ENCODE assay signal across 25 cellular contexts in the genomic region with DNA sequence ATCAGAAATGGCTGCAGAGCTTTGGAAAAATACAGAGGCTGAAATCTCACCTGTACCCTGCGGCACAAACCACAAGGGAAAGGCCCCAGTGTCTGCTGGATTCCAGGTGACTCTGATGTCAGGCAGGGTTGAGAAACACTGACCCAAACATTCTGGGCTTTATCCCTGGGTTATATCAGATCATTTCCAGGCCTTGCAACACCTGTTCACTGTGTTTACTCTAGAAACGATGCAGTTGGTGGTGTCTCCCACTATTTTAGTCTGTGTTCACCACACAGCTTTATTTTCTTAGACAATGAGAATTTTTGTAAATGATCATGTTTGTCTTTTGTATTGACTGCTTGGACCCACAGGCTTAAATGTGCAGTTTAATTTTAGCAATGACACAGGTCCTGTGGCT.
DNase-seq lines count a peak whose midpoint lies in the region; ATAC-seq and TF ChIP-seq lines count a peak whose summit lies in the region.
"Had no signal": no experiment of that assay in that cellular context is flagged by ENCODE, and none has a peak within 500 bp of the region (broad histone marks: within the 10 kb centered on the region; RNA-seq: fewer than 3 reads in every experiment).

No MANE protein-coding gene starts in this region.

- DNase-seq in SIG-M5 treated with dmso at 0.1 percent for 504 hours (lab: John Stamatoyannopoulos, UW; ENCODE audit: unreplicated experiment): peak; percentile 5
- no peak for DNase-seq in SIG-M5 (lab: John Stamatoyannopoulos, UW)
- DNase-seq in NCI-H2196 treated with DMSO at 0.1 percent for 48 hours (lab: John Stamatoyannopoulos, UW; ENCODE audit: unreplicated experiment): peak; percentile 65
- no peak for DNase-seq in RWPE2 (ENCODE audit: low spot score)
- DNase-seq in GM13977 (ENCODE audit: low spot score): no peak
- no peak for DNase-seq in globus pallidus (ENCODE audit: low spot score)
- DNase-seq in T1000 (lab: John Stamatoyannopoulos, UW): no peak
- DNase-seq: ACHN; activated CD4-positive, alpha-beta T cell treated with anti-CD3 and anti-CD28 coated beads, Interleukin-2, amount 50 U/mL, for 1 hour; anterior cingulate cortex; C1 segment of cervical spinal cord; effector memory CD8-positive, alpha-beta T cell; foreskin keratinocyte; left colon; mesendoderm; NCI-H2227 treated with DMSO at 0.1 percent for 48 hours; stimulated activated CD4-positive, alpha-beta T cell treated with anti-CD3 and anti-CD28 coated beads, Interleukin-2, amount 100 ng/mL, for 24 hours; substantia nigra; WERI-Rb-1 had no signal

- ATAC-seq in RWPE2 (ENCODE audit: low read depth): peak; percentile 3; the same call in 1 of the 3 replicates
- ATAC-seq in activated CD4-positive, CD25-positive, alpha-beta regulatory T cell treated with anti-CD3 and anti-CD28 coated beads, Interleukin-2, amount 50 U/mL, for 24 hours: no peak
- ATAC-seq: activated naive CD4-positive, alpha-beta T cell treated with anti-CD3 and anti-CD28 coated beads, Interleukin-2, amount 50 U/mL, for 72 hours; effector memory CD8-positive, alpha-beta T cell; foreskin keratinocyte; left colon; SK-N-SH treated with all-trans-retinoic acid at 6 μM for 48 hours had no signal

- no peak for TF ChIP-seq CTCF in RWPE2 (IDR thresholded peaks at IDR 0.05; ENCODE audit: poor library complexity, severe bottlenecking)
- TF ChIP-seq CTCF in GM13977 (IDR thresholded peaks at IDR 0.05; ENCODE audit: extremely low read depth, insufficient read depth, missing control alignments): no peak

- in situ Hi-C loops in GM13977 (cut with MboI; ENCODE audit: low pct_unique_long_range_greater_than_20kb, low sequenced_read_pairs, unreplicated experiment): no loop called here

- no peaks in the 10 kb centered on the region for H3K36me3 ChIP-seq in RWPE2 (ENCODE audit: low read depth)
- H3K36me3 ChIP-seq: cardiac muscle cell, WERI-Rb-1 had no signal

- no peak overlapping the region for H3K4me3 ChIP-seq in RWPE2 (ENCODE audit: severe bottlenecking)
- H3K4me3 ChIP-seq: cardiac muscle cell, coronary artery, smooth muscle cell had no signal

- no peaks in the 10 kb centered on the region for H3K9me3 ChIP-seq in RWPE2 (ENCODE audit: severe bottlenecking)

- H3K27ac ChIP-seq in RWPE2 (ENCODE audit: poor library complexity, severe bottlenecking): peak overlapping the region; percentile 92
- H3K27ac ChIP-seq: cardiac muscle cell, coronary artery, foreskin keratinocyte, WERI-Rb-1 had no signal

- H3K4me1 ChIP-seq in RWPE2 (ENCODE audit: insufficient read depth, poor library complexity, severe bottlenecking): peaks cover 54% of the 10 kb centered on the region
- H3K4me1 ChIP-seq: foreskin keratinocyte had no signal

- H3K27me3 ChIP-seq in RWPE2 (ENCODE audit: insufficient read depth, poor library complexity, severe bottlenecking): no peaks in the 10 kb centered on the region
- H3K27me3 ChIP-seq: cardiac muscle cell, foreskin keratinocyte had no signal

Comparison
In these comparisons a context has a peak if more than half of its experiments do, and no peak if none do; other contexts are left out.
1. DNase-seq: peak in SIG-M5 treated with dmso at 0.1 percent for 504 hours (single experiment) and NCI-H2196 treated with DMSO at 0.1 percent for 48 hours (single experiment); none in SIG-M5 (single experiment), RWPE2 (single experiment), GM13977 (single experiment), globus pallidus (single experiment) and T1000 (single experiment).